ENCODE assay signal across 11 cellular contexts in genomic region chr15:36911322-36911944, GRCh38.
DNase-seq lines count a peak whose midpoint lies in the region; ATAC-seq and TF ChIP-seq lines count a peak whose summit lies in the region.
"Had no signal": no experiment of that assay in that cellular context is flagged by ENCODE, and none has a peak within 500 bp of the region (broad histone marks: within the 10 kb centered on the region; RNA-seq: fewer than 3 reads in every experiment).

No MANE protein-coding gene starts in this region.

- no peak overlapping the region for H3K4me3 ChIP-seq in uterus

- ATAC-seq in foreskin keratinocyte, result peak; percentile 77
- ATAC-seq: stimulated activated naive CD8-positive, alpha-beta T cell treated with anti-CD3 and anti-CD28 coated beads, Interleukin-15, Interleukin-2, amounts not matched to agents 100 U/mL and 50 U/mL, for 24 hours had no signal

- DNase-seq in COLO829 (ENCODE audit: low spot score) (peak; percentile 3), HuH-7 (ENCODE audit: low spot score) (peak; percentile 37), SKM-1 (lab: John Stamatoyannopoulos, UW; ENCODE audit: unreplicated experiment) (peak; percentile 15), foreskin keratinocyte (peak in 1 of 2 donors; percentile 55), uterus (no peak), DMS153 (lab: John Stamatoyannopoulos, UW) (no peak), NCI-H526 treated with DMSO at 0.1 percent for 48 hours (lab: John Stamatoyannopoulos, UW) (no peak), posterior cingulate gyrus (no peak)
- DNase-seq: activated CD4-positive, alpha-beta memory T cell treated with anti-CD3 and anti-CD28 coated beads, Interleukin-2, amount 10 ng/mL, durations not matched to agents 7 days and 5 days; activated naive CD8-positive, alpha-beta T cell treated with anti-CD3 and anti-CD28 coated beads for 36 hours; stimulated activated naive CD8-positive, alpha-beta T cell treated with anti-CD3 and anti-CD28 coated beads, Interleukin-15, Interleukin-2, amounts not matched to agents 100 U/mL and 50 U/mL, for 24 hours had no signal

- no peak overlapping the region for H3K27ac ChIP-seq in foreskin keratinocyte
- H3K27ac ChIP-seq in uterus, result peak overlapping the region in 1 of 2 donors; percentile 35

- intact Hi-C loops in uterus (cut with DNase I; ENCODE audit: low total_unique reads) (no loop called here), posterior cingulate gyrus (cut with DNase I) (no loop called here)

- no peaks in the 10 kb centered on the region for H3K4me1 ChIP-seq in foreskin keratinocyte
- H3K4me1 ChIP-seq in uterus, result peaks cover 0 to 4% of the 10 kb centered on the region in 2 donors

- no peaks in the 10 kb centered on the region for H3K27me3 ChIP-seq in foreskin keratinocyte
- no peaks in the 10 kb centered on the region for H3K27me3 ChIP-seq in uterus

- no peak for TF ChIP-seq POLR2A in uterus (IDR thresholded peaks at IDR 0.05)

- H3K36me3 ChIP-seq in uterus, result no peaks in the 10 kb centered on the region

- TF ChIP-seq CTCF in foreskin keratinocyte (conservative IDR thresholded peaks at IDR 0.05) (no peak), uterus (IDR thresholded peaks at IDR 0.05) (no peak)

- no peaks in the 10 kb centered on the region for H3K9me3 ChIP-seq in uterus

Comparison
In these comparisons a context has a peak if more than half of its experiments do, and no peak if none do; other contexts are left out.
1. DNase-seq: peak in COLO829 (single experiment), HuH-7 (single experiment) and SKM-1 (single experiment); none in uterus (0 of 2), DMS153 (single experiment), NCI-H526 treated with DMSO at 0.1 percent for 48 hours (single experiment) and posterior cingulate gyrus (0 of 10).